ENCODE assay signal across 8 cellular contexts in genomic region chr7:155205368-155206285, GRCh38.
DNase-seq lines count a peak whose midpoint lies in the region; ATAC-seq and TF ChIP-seq lines count a peak whose summit lies in the region.

No MANE protein-coding gene starts in this region.

- H3K27me3 Mint-ChIP-seq in activated CD4-positive, alpha-beta memory T cell treated with anti-CD3 and anti-CD28 coated beads for 36 hours: no peaks in the 10 kb centered on the region

- peak; percentile 90 for DNase-seq in GM13976 (ENCODE audit: low spot score)
- peak; percentile 47 for DNase-seq in NCI-H146 (lab: John Stamatoyannopoulos, UW)
- peak; percentile 96 for DNase-seq in activated CD4-positive, alpha-beta memory T cell treated with anti-CD3 and anti-CD28 coated beads for 36 hours
- DNase-seq in effector CD8-positive, alpha-beta T cell (lab: John Stamatoyannopoulos, UW): peak; percentile 54
- DNase-seq in mucosa of descending colon: peak; percentile 80 to 92 (median 81)
- peak; percentile 79 for DNase-seq in stimulated activated CD8-positive, alpha-beta memory T cell treated with anti-CD3 and anti-CD28 coated beads, Interleukin-4, amount 100 ng/mL, for 24 hours (ENCODE audit: low read depth)
- DNase-seq in NCI-H510A treated with DMSO at 0.1 percent for 48 hours (lab: John Stamatoyannopoulos, UW): no peak

- intact Hi-C loops in activated CD4-positive, alpha-beta memory T cell treated with anti-CD3 and anti-CD28 coated beads for 36 hours (cut with micrococcal nuclease): loop anchor here (1.0 to 5.0 kb wide), 9 partner anchors 12 to 1687 kb away; partner anchors contain the start of genes INSIG1 and LMBR1
- intact Hi-C loops in mucosa of descending colon (cut with DNase I, micrococcal nuclease): no loop called here

- CTCF ChIA-PET in activated CD4-positive, alpha-beta memory T cell treated with anti-CD3 and anti-CD28 coated beads for 36 hours (lab: Charles Lee): interaction anchor here (1.1 to 3.2 kb wide), 6 partner anchors 12 to 278 kb away, joined by 4 to 28 read pairs (median 14); partner anchors contain the start of gene INSIG1

- H3K36me3 Mint-ChIP-seq in activated CD4-positive, alpha-beta memory T cell treated with anti-CD3 and anti-CD28 coated beads for 36 hours: peaks cover 3% of the 10 kb centered on the region

- H3K4me1 Mint-ChIP-seq in activated CD4-positive, alpha-beta memory T cell treated with anti-CD3 and anti-CD28 coated beads for 36 hours (ENCODE audit: low read depth): peaks cover 45% of the 10 kb centered on the region

- ATAC-seq in HG02571 (IDR thresholded peaks at IDR 0.05; ENCODE audit: unreplicated experiment) (peak; percentile 83), mucosa of descending colon (peak; percentile 89)

- no peaks in the 10 kb centered on the region for H3K4me1 ChIP-seq in mucosa of descending colon (ENCODE audit: low read depth)

- POLR2A ChIA-PET in activated CD4-positive, alpha-beta memory T cell treated with anti-CD3 and anti-CD28 coated beads for 36 hours (lab: Charles Lee): interaction anchor here (0.7 to 4.5 kb wide), 9 partner anchors 9 to 439 kb away, joined by 3 to 111 read pairs (median 4); partner anchors contain the start of genes INSIG1 and RBM33

- in situ Hi-C loops in GM13976 (cut with MboI; ENCODE audit: low sequenced_read_pairs, unreplicated experiment): no loop called here

- no peak overlapping the region for H3K4me3 ChIP-seq in mucosa of descending colon

- peaks cover 5% of the 10 kb centered on the region for H3K9me3 Mint-ChIP-seq in activated CD4-positive, alpha-beta memory T cell treated with anti-CD3 and anti-CD28 coated beads for 36 hours

- peak overlapping the region; percentile 75 for H3K4me3 Mint-ChIP-seq in activated CD4-positive, alpha-beta memory T cell treated with anti-CD3 and anti-CD28 coated beads for 36 hours

- no peaks in the 10 kb centered on the region for H3K9me3 ChIP-seq in mucosa of descending colon

- no peaks in the 10 kb centered on the region for H3K36me3 ChIP-seq in mucosa of descending colon (ENCODE audit: low read depth)

- H3K27ac Mint-ChIP-seq in activated CD4-positive, alpha-beta memory T cell treated with anti-CD3 and anti-CD28 coated beads for 36 hours: peak overlapping the region; percentile 100

- TF ChIP-seq CTCF in GM13976 (IDR thresholded peaks at IDR 0.05; ENCODE audit: borderline replicate concordance, control extremely low read depth, extremely low read depth, insufficient read depth, missing control alignments) (no peak), mucosa of descending colon (IDR thresholded peaks at IDR 0.05) (no peak)
